In the genomic region with DNA sequence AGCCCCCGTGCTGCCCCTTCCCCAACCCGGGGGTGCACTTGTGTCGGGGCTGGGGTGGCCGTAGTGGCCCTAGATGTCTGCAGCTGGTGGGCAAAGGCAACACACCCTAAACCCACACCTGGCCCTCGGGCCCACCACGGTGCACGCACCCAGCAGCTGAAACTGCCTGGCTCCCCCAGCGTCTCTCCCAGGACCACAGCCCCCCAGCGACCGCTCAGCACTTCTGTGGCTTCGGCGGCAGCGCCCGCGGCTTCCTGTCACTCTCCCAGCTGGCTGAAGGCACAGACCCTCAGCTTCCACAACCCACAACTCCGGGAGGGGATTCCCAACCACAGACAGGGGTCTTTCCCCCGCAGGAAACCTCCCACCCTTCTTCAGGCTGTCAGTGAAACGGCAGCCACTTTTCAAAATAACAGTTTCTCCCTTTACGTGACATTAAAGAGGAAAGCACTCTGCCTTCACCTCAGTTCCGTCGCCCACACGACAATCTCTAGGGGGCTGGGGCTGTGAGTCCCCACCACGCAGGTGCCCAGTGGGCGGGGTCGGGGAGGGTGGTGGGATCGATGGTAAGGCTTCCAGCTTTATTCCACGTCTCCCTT, we compare ENCODE assay signal across 9 cellular contexts. TPM values are rescaled to one million over a fixed set of nuclear protein-coding genes. Genes with fewer than 3 reads are reported as not detected.
DNase-seq lines count a peak whose midpoint lies in the region; ATAC-seq and TF ChIP-seq lines count a peak whose summit lies in the region.
"Had no signal": no experiment of that assay in that cellular context is flagged by ENCODE, and none has a peak within 500 bp of the region (broad histone marks: within the 10 kb centered on the region; RNA-seq: fewer than 3 reads in every experiment).

No MANE protein-coding gene starts in this region.

- peak overlapping the region; percentile 62 for H3K4me3 Mint-ChIP-seq in activated CD8-positive, alpha-beta T cell treated with anti-CD3 and anti-CD28 coated beads for 36 hours

- ATAC-seq in activated CD8-positive, alpha-beta T cell treated with anti-CD3 and anti-CD28 coated beads for 36 hours: peak; percentile 21
- ATAC-seq in heart right ventricle (no peak), gastrocnemius medialis (no peak), HG02884 (IDR thresholded peaks at IDR 0.05; ENCODE audit: unreplicated experiment) (no peak)

- H3K9me3 Mint-ChIP-seq in activated CD8-positive, alpha-beta T cell treated with anti-CD3 and anti-CD28 coated beads for 36 hours: peaks cover 3% of the 10 kb centered on the region

- no peak for TF ChIP-seq POLR2A in gastrocnemius medialis (IDR thresholded peaks at IDR 0.05)

- H3K4me1 Mint-ChIP-seq in activated CD8-positive, alpha-beta T cell treated with anti-CD3 and anti-CD28 coated beads for 36 hours (ENCODE audit: low read depth): peaks cover 78% of the 10 kb centered on the region

- peaks cover 8 to 15% (median 13%) of the 10 kb centered on the region in 11 experiments for H3K9me3 ChIP-seq in BLaER1 treated with 17β-estradiol and CSF1 and Interleukin-3, amounts not matched to agents 10 nM and 100 nM (replicated peaks in 1 of 11)
- H3K9me3 ChIP-seq in heart right ventricle (peaks cover 0 to 13% (median 0%) of the 10 kb centered on the region in 11 donors), gastrocnemius medialis (no peaks in the 10 kb centered on the region)

- CTCF ChIA-PET in activated CD8-positive, alpha-beta T cell treated with anti-CD3 and anti-CD28 coated beads for 36 hours (lab: Charles Lee): interaction anchor here (1.1 kb wide), 1 partner anchor 78 kb away, joined by 3 read pairs; no protein-coding TSS in a partner anchor

- intact Hi-C loops in activated CD8-positive, alpha-beta T cell treated with anti-CD3 and anti-CD28 coated beads for 36 hours (cut with micrococcal nuclease): loop anchor here (10.0 kb wide), 1 partner anchor 82 kb away; no protein-coding TSS in a partner anchor
- intact Hi-C loops in heart right ventricle (cut with DNase I) (loop anchor here in 1 of 10 donors (5.0 kb wide), 1 partner anchor 75 kb away; a partner anchor contains a TSS), gastrocnemius medialis (cut with DNase I; ENCODE audit: low total_unique reads) (loop anchor here (5.0 kb wide), 1 partner anchor 85 kb away; no protein-coding TSS in a partner anchor)

- H4K20me1 ChIP-seq in BLaER1 treated with 17β-estradiol and CSF1 and Interleukin-3, amounts not matched to agents 10 nM and 100 nM: peaks cover 0 to 29% (median 23%) of the 10 kb centered on the region in 11 experiments; a peak in 13 of 22 replicates

- in situ Hi-C loops in gastrocnemius medialis (cut with MboI; ENCODE audit: low sequenced_read_pairs in 4 of 4): no loop called here

- peak; percentile 78 for DNase-seq in activated CD8-positive, alpha-beta T cell treated with anti-CD3 and anti-CD28 coated beads for 36 hours
- DNase-seq in heart right ventricle: no peak
- DNase-seq in gastrocnemius medialis: peak in 1 of 2 donors; percentile 6
- no peak for DNase-seq in middle frontal gyrus (ENCODE audit: extremely low spot score, low spot score)
- no peak for DNase-seq in DMS79 (lab: John Stamatoyannopoulos, UW)
- DNase-seq in NCI-H187 (lab: John Stamatoyannopoulos, UW): no peak
- DNase-seq: DMS153 had no signal

- peak overlapping the region in 5 of 11 experiments; percentile 13 to 45 (median 26); a peak in 6 of 22 replicates for H3K27ac ChIP-seq in BLaER1 treated with 17β-estradiol and CSF1 and Interleukin-3, amounts not matched to agents 10 nM and 100 nM
- H3K27ac ChIP-seq in heart right ventricle (peak overlapping the region; percentile 30 to 95 (median 86)), gastrocnemius medialis (peak overlapping the region; percentile 68 to 78 (median 75))

- H3K9ac ChIP-seq in BLaER1 treated with 17β-estradiol and CSF1 and Interleukin-3, amounts not matched to agents 10 nM and 100 nM: peak overlapping the region; percentile 3 to 60 (median 39); a peak in 16 of 22 replicates

- peaks cover 6% of the 10 kb centered on the region for H3K27me3 Mint-ChIP-seq in activated CD8-positive, alpha-beta T cell treated with anti-CD3 and anti-CD28 coated beads for 36 hours

- H3K4me1 ChIP-seq in BLaER1 treated with 17β-estradiol and CSF1 and Interleukin-3, amounts not matched to agents 10 nM and 100 nM: peaks cover 44 to 57% (median 51%) of the 10 kb centered on the region in 10 experiments
- peaks cover 0 to 46% (median 28%) of the 10 kb centered on the region in 9 donors for H3K4me1 ChIP-seq in heart right ventricle
- peaks cover 0 to 3% of the 10 kb centered on the region in 2 donors for H3K4me1 ChIP-seq in gastrocnemius medialis

- peak overlapping the region in 9 of 10 experiments; percentile 10 to 50 (median 36); a peak in 14 of 20 replicates for H3K4me3 ChIP-seq in BLaER1 treated with 17β-estradiol and CSF1 and Interleukin-3, amounts not matched to agents 10 nM and 100 nM
- H3K4me3 ChIP-seq in heart right ventricle (no peak overlapping the region), gastrocnemius medialis (no peak overlapping the region)

- H3K36me3 ChIP-seq in BLaER1 treated with 17β-estradiol and CSF1 and Interleukin-3, amounts not matched to agents 10 nM and 100 nM: 0 out of 22 replicates have a peak, but pooled peaks cover 0 to 3% (median 0%) of the 10 kb centered on the region in 11 experiments
- H3K36me3 ChIP-seq in heart right ventricle (no peaks in the 10 kb centered on the region), gastrocnemius medialis (no peaks in the 10 kb centered on the region)

- H3K27me3 ChIP-seq in BLaER1 treated with 17β-estradiol and CSF1 and Interleukin-3, amounts not matched to agents 10 nM and 100 nM: peaks cover 10 to 45% (median 36%) of the 10 kb centered on the region in 11 experiments; a peak in 20 of 22 replicates
- H3K27me3 ChIP-seq in heart right ventricle (peaks cover 0 to 20% (median 0%) of the 10 kb centered on the region in 7 donors), gastrocnemius medialis (peaks cover 15 to 22% (median 16%) of the 10 kb centered on the region in 3 donors)

- WGBS in heart right ventricle, 2 donors: 73 to 84% methylated on average over 27 of the region's 27 CpGs

- TF ChIP-seq CTCF in activated CD8-positive, alpha-beta T cell treated with anti-CD3 and anti-CD28 coated beads for 36 hours (IDR thresholded peaks at IDR 0.05): no peak
- no peak for TF ChIP-seq CTCF in heart right ventricle (IDR thresholded peaks at IDR 0.05)
- no peak for TF ChIP-seq CTCF in gastrocnemius medialis (IDR thresholded peaks at IDR 0.05 in 4 of 5, conservative IDR thresholded peaks at IDR 0.05 in 1 of 5)

- POLR2A ChIA-PET in activated CD8-positive, alpha-beta T cell treated with anti-CD3 and anti-CD28 coated beads for 36 hours (lab: Charles Lee): interaction anchor here (0.6 kb wide), 1 partner anchor 1283 kb away, joined by 3 read pairs; no protein-coding TSS in a partner anchor

- peak overlapping the region; percentile 78 to 99 (median 93) for H3K4me2 ChIP-seq in BLaER1 treated with 17β-estradiol and CSF1 and Interleukin-3, amounts not matched to agents 10 nM and 100 nM

- peak overlapping the region; percentile 90 for H3K27ac Mint-ChIP-seq in activated CD8-positive, alpha-beta T cell treated with anti-CD3 and anti-CD28 coated beads for 36 hours

- no peaks in the 10 kb centered on the region for H3K36me3 Mint-ChIP-seq in activated CD8-positive, alpha-beta T cell treated with anti-CD3 and anti-CD28 coated beads for 36 hours (ENCODE audit: low read depth)

RNA-seq across cellular contexts. Expression of a gene that starts 40.7 kb away (rescaled TPM):
- total RNA-seq in activated CD8-positive, alpha-beta T cell treated with anti-CD3 and anti-CD28 coated beads for 36 hours: 10 to 100 TPM; 25.0 to 25.3 TPM
- 100 to 1,000 TPM in 8 of 10 donors, 10 to 100 TPM in 2; 76.6 to 370 (median 119) TPM for total RNA-seq in heart right ventricle
- polyA plus RNA-seq in heart right ventricle: 100 to 1,000 TPM; 301 to 363 TPM
- total RNA-seq in gastrocnemius medialis: 100 to 1,000 TPM in 2 of 4 donors, 10 to 100 TPM in 2; 44.0 to 141 (median 88.4) TPM

Comparison
In these comparisons a context has a peak if more than half of its experiments do, and no peak if none do; other contexts are left out.
1. H3K4me3 ChIP-seq: peak in BLaER1 treated with 17β-estradiol and CSF1 and Interleukin-3, amounts not matched to agents 10 nM and 100 nM (9 of 10); none in heart right ventricle (0 of 10) and gastrocnemius medialis (0 of 4).